Comparison of ENCODE assay signal across 8 cellular contexts in genomic region chr15:72784233-72784876, GRCh38. TPM values are rescaled to one million over a fixed set of nuclear protein-coding genes. Genes with fewer than 3 reads are reported as not detected.
DNase-seq lines count a peak whose midpoint lies in the region; ATAC-seq, FAIRE-seq and TF ChIP-seq lines count a peak whose summit lies in the region.

No MANE protein-coding gene starts in this region.

- H3K36me3 Mint-ChIP-seq in CD4-positive, alpha-beta T cell (ENCODE audit: low read depth): peaks cover 30% of the 10 kb centered on the region
- no peaks in the 10 kb centered on the region for H3K36me3 Mint-ChIP-seq in neural progenitor cell

- peak overlapping the region; percentile 98 for H3K27ac Mint-ChIP-seq in CD4-positive, alpha-beta T cell
- peak overlapping the region; percentile 97 for H3K27ac Mint-ChIP-seq in neural progenitor cell

- intact Hi-C loops in CD4-positive, alpha-beta T cell (cut with DNase I, micrococcal nuclease): loop anchor here (1.0 to 10.0 kb wide), 10 partner anchors 62 to 1678 kb away; partner anchors contain the start of genes ARIH1 (in 1 of the 2), MYO9A (in 1 of the 2), NEO1 (in 1 of the 2) and NPTN (in 1 of the 2)

- TF ChIP-seq CTCF in CD4-positive, alpha-beta T cell (IDR thresholded peaks at IDR 0.05): peak; percentile 60
- peak; percentile 67 for TF ChIP-seq CTCF in neural progenitor cell (IDR thresholded peaks at IDR 0.05)

- CTCF ChIA-PET in CD4-positive, alpha-beta T cell (lab: Charles Lee): interaction anchor here (0.5 to 0.7 kb wide), 2 partner anchors 412 to 558 kb away, joined by 3 read pairs; no protein-coding TSS in a partner anchor

- H3K4me3 Mint-ChIP-seq in CD4-positive, alpha-beta T cell: peak overlapping the region; percentile 96
- peak overlapping the region; percentile 93 for H3K4me3 Mint-ChIP-seq in neural progenitor cell

- H4K20me1 ChIP-seq in neural progenitor cell (ENCODE audit: low read depth): peaks cover 4% of the 10 kb centered on the region

- peak overlapping the region; percentile 1 for H3K9ac ChIP-seq in neural progenitor cell

- H3K79me2 ChIP-seq in neural progenitor cell (ENCODE audit: low read depth): peaks cover 40% of the 10 kb centered on the region

- H3K9me3 Mint-ChIP-seq in CD4-positive, alpha-beta T cell: no peaks in the 10 kb centered on the region
- H3K9me3 Mint-ChIP-seq in neural progenitor cell: no peaks in the 10 kb centered on the region

- FAIRE-seq in frontal cortex (lab: Jason Lieb, UNC): no peak

- peaks cover 4% of the 10 kb centered on the region for H3K4me1 ChIP-seq in neural progenitor cell

- peaks cover 8% of the 10 kb centered on the region for H3F3A ChIP-seq in neural progenitor cell (ENCODE audit: low read depth)

- peak overlapping the region; percentile 99 for H3K4me2 ChIP-seq in neural progenitor cell

- ATAC-seq in CD4-positive, alpha-beta T cell (ENCODE audit: poor library complexity): peak; percentile 37
- ATAC-seq in GM18870 (IDR thresholded peaks at IDR 0.05; ENCODE audit: unreplicated experiment) (peak; percentile 3), HG03442 (IDR thresholded peaks at IDR 0.05; ENCODE audit: unreplicated experiment) (peak; percentile 16), HG03469 (IDR thresholded peaks at IDR 0.05; ENCODE audit: unreplicated experiment) (no peak)

- no peaks in the 10 kb centered on the region for H3K27me3 ChIP-seq in CD4-positive, alpha-beta T cell (ENCODE audit: control insufficient read depth, insufficient read depth, low read length)
- H3K27me3 ChIP-seq in neural progenitor cell: no peaks in the 10 kb centered on the region

- no peaks in the 10 kb centered on the region for H3K36me3 ChIP-seq in neural progenitor cell

- peaks cover 46% of the 10 kb centered on the region for H3K4me1 Mint-ChIP-seq in CD4-positive, alpha-beta T cell (ENCODE audit: low read depth)
- peaks cover 24% of the 10 kb centered on the region for H3K4me1 Mint-ChIP-seq in neural progenitor cell

- peak overlapping the region; percentile 87 for H3K4me3 ChIP-seq in neural progenitor cell

- POLR2A ChIA-PET in CD4-positive, alpha-beta T cell (lab: Charles Lee): interaction anchor here (0.6 to 1.5 kb wide), 4 partner anchors 25 to 267 kb away, joined by 3 to 5 read pairs (median 4); no protein-coding TSS in a partner anchor

- H3K27ac ChIP-seq in CD4-positive, alpha-beta T cell (ENCODE audit: low read depth, low read length): peak overlapping the region; percentile 93
- H3K27ac ChIP-seq in neural progenitor cell: no peak overlapping the region

- no peaks in the 10 kb centered on the region for H3K27me3 Mint-ChIP-seq in CD4-positive, alpha-beta T cell
- H3K27me3 Mint-ChIP-seq in neural progenitor cell (ENCODE audit: insufficient read depth, low read depth): no peaks in the 10 kb centered on the region

- peak in 2 of 10 experiments; percentile 22 to 48 for DNase-seq in CD4-positive, alpha-beta T cell
- DNase-seq in NCI-H510A treated with DMSO at 0.1 percent for 48 hours (lab: John Stamatoyannopoulos, UW): peak; percentile 29
- peak; percentile 30 for DNase-seq in activated T-cell treated with anti-CD3 and anti-CD28 coated beads for 48 hours (ENCODE audit: low read depth)
- peak; percentile 56 to 65 for DNase-seq in frontal cortex (ENCODE audit: low spot score in 2 of 2)
- DNase-seq in neural progenitor cell (ENCODE audit: low spot score): peak; percentile 86

- peak overlapping the region; percentile 80 for H2AFZ ChIP-seq in neural progenitor cell (replicated peaks)

- H3K9me3 ChIP-seq in CD4-positive, alpha-beta T cell (ENCODE audit: control insufficient read depth, low read length): no peaks in the 10 kb centered on the region
- no peaks in the 10 kb centered on the region for H3K9me3 ChIP-seq in neural progenitor cell (ENCODE audit: low read depth)

RNA-seq across cellular contexts. Expression of gene ADPGK, which starts 0.8 kb away (rescaled TPM):
- total RNA-seq in CD4-positive, alpha-beta T cell: 10 to 100 TPM; 88.8 to 92.5 TPM
- 35.5 TPM for total RNA-seq in frontal cortex
- 40.9 and 43.8 TPM in 2 replicates for total RNA-seq in neural progenitor cell (ENCODE audit: low replicate concordance)
